8 cellular contexts compared by ENCODE assay signal in genomic region chr2:235106874-235107639, GRCh38.
DNase-seq lines count a peak whose midpoint lies in the region; ATAC-seq, FAIRE-seq and TF ChIP-seq lines count a peak whose summit lies in the region.

No MANE protein-coding gene starts in this region.

- no peak for ATAC-seq in HG02571 (IDR thresholded peaks at IDR 0.05; ENCODE audit: unreplicated experiment)

- WGBS in thyroid gland, 2 donors = 46 to 63% methylated on average over 10 of the region's 10 CpGs

- H3K27ac ChIP-seq in BLaER1 treated with 17β-estradiol and CSF1 and Interleukin-3, amounts not matched to agents 10 nM and 100 nM = no peak overlapping the region
- H3K27ac ChIP-seq in breast epithelium (no peak overlapping the region), kidney (ENCODE audit: low read depth in 2 of 2, low read length in 2 of 2) (no peak overlapping the region), thyroid gland (no peak overlapping the region)

- TF ChIP-seq CTCF in GM20000 (IDR thresholded peaks at IDR 0.05; ENCODE audit: extremely low read depth, missing control alignments) (no peak), breast epithelium (IDR thresholded peaks at IDR 0.05) (peak; percentile 22 to 75 (median 74)), kidney (IDR thresholded peaks at IDR 0.05; ENCODE audit: borderline replicate concordance, extremely low read depth, insufficient read depth) (peak; percentile 62), thyroid gland (IDR thresholded peaks at IDR 0.05) (peak; percentile 34 to 75 (median 59))

- no peak for FAIRE-seq in kidney (lab: Jason Lieb, UNC)

- intact Hi-C loops in breast epithelium (cut with DNase I; ENCODE audit: low total_unique reads) = loop anchor here (10.0 kb wide), 1 partner anchor 552 kb away; no protein-coding TSS in a partner anchor
- intact Hi-C loops in kidney (cut with DNase I) = no loop called here
- intact Hi-C loops in thyroid gland (cut with DNase I) = loop anchor here (5.0 kb wide), 1 partner anchor 555 kb away; no protein-coding TSS in a partner anchor

- H3K4me3 ChIP-seq in BLaER1 treated with 17β-estradiol and CSF1 and Interleukin-3, amounts not matched to agents 10 nM and 100 nM = no peak overlapping the region
- H3K4me3 ChIP-seq in breast epithelium = no peak overlapping the region
- no peak overlapping the region for H3K4me3 ChIP-seq in kidney (ENCODE audit: low read length in 2 of 2)
- H3K4me3 ChIP-seq in thyroid gland (replicated peaks in 1 of 3) = no peak overlapping the region

- TF ChIP-seq POLR2A in breast epithelium (IDR thresholded peaks at IDR 0.05) (no peak), thyroid gland (IDR thresholded peaks at IDR 0.05) (no peak)

- H3K9me3 ChIP-seq in BLaER1 treated with 17β-estradiol and CSF1 and Interleukin-3, amounts not matched to agents 10 nM and 100 nM (replicated peaks in 1 of 11) = no peaks in the 10 kb centered on the region
- H3K9me3 ChIP-seq in breast epithelium (no peaks in the 10 kb centered on the region), kidney (ENCODE audit: control insufficient read depth in 1 of 2, low read length in 2 of 2) (no peaks in the 10 kb centered on the region), thyroid gland (no peaks in the 10 kb centered on the region)

- no peaks in the 10 kb centered on the region for H3K36me3 ChIP-seq in BLaER1 treated with 17β-estradiol and CSF1 and Interleukin-3, amounts not matched to agents 10 nM and 100 nM
- no peaks in the 10 kb centered on the region for H3K36me3 ChIP-seq in breast epithelium
- no peaks in the 10 kb centered on the region for H3K36me3 ChIP-seq in kidney (ENCODE audit: control insufficient read depth in 1 of 2, insufficient read depth in 2 of 2, low read length in 2 of 2)
- H3K36me3 ChIP-seq in thyroid gland = no peaks in the 10 kb centered on the region

- no peaks in the 10 kb centered on the region for H4K20me1 ChIP-seq in BLaER1 treated with 17β-estradiol and CSF1 and Interleukin-3, amounts not matched to agents 10 nM and 100 nM

- DNase-seq in GM20000 (ENCODE audit: low spot score) (peak; percentile 32), NCI-H510A (lab: John Stamatoyannopoulos, UW) (peak; percentile 16), breast epithelium (ENCODE audit: low spot score in 2 of 2) (peak; percentile 54 to 70), kidney (no peak), thyroid gland (peak; percentile 62 to 72)
- DNase-seq in activated T-cell treated with anti-CD3 and anti-CD28 coated beads, Interleukin-2, amount 50 U/mL, for 1 hour = no peak

- H3K9ac ChIP-seq in BLaER1 treated with 17β-estradiol and CSF1 and Interleukin-3, amounts not matched to agents 10 nM and 100 nM = no peak overlapping the region
- H3K9ac ChIP-seq in kidney (ENCODE audit: low read length in 2 of 2) = no peak overlapping the region

- H3K27me3 ChIP-seq in BLaER1 treated with 17β-estradiol and CSF1 and Interleukin-3, amounts not matched to agents 10 nM and 100 nM = no peaks in the 10 kb centered on the region
- H3K27me3 ChIP-seq in breast epithelium = no peaks in the 10 kb centered on the region
- no peaks in the 10 kb centered on the region for H3K27me3 ChIP-seq in thyroid gland

- peak overlapping the region in 7 of 11 experiments; percentile 3 to 47 (median 28); a peak in 12 of 22 replicates for H3K4me2 ChIP-seq in BLaER1 treated with 17β-estradiol and CSF1 and Interleukin-3, amounts not matched to agents 10 nM and 100 nM

- H3K4me1 ChIP-seq in BLaER1 treated with 17β-estradiol and CSF1 and Interleukin-3, amounts not matched to agents 10 nM and 100 nM = peaks cover 0 to 24% (median 17%) of the 10 kb centered on the region in 10 experiments; a peak in 14 of 20 replicates
- H3K4me1 ChIP-seq in breast epithelium = no peaks in the 10 kb centered on the region
- H3K4me1 ChIP-seq in kidney (ENCODE audit: control insufficient read depth in 1 of 2, insufficient read depth in 1 of 2, low read depth in 1 of 2, low read length in 2 of 2) = no peaks in the 10 kb centered on the region
- no peaks in the 10 kb centered on the region for H3K4me1 ChIP-seq in thyroid gland

Comparison
In these comparisons a context has a peak if more than half of its experiments do, and no peak if none do; other contexts are left out.
1. DNase-seq: peak in GM20000 (single experiment), NCI-H510A (single experiment), breast epithelium (2 of 2) and thyroid gland (2 of 2); none in kidney (single experiment) and activated T-cell treated with anti-CD3 and anti-CD28 coated beads, Interleukin-2, amount 50 U/mL, for 1 hour (single experiment).